ENCODE assay signal across 25 cellular contexts in the genomic region with DNA sequence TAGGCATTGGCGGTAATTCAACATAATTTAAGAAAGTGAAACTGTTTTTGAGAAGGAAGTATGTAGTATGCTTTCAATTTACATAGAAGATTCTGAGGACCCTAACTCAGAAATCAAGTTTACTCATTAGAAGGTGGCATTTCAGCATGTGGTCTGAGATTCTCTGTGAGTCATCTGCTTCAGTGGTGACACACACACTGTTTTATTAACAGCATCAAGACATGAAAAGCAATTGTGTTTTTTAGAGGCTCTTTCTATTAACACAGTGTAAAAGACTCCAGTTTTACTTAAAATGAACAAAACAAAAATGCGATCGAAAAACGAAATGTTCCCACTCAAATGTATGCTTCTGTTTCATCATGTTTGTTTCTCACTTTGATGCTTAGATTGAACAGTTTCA.
DNase-seq lines count a peak whose midpoint lies in the region; TF ChIP-seq lines count a peak whose summit lies in the region.
"Had no signal": no experiment of that assay in that cellular context is flagged by ENCODE, and none has a peak within 500 bp of the region (broad histone marks: within the 10 kb centered on the region; RNA-seq: fewer than 3 reads in every experiment).

No MANE protein-coding gene starts in this region.

- H4K8ac ChIP-seq in neuronal stem cell (ENCODE audit: low read depth, low read length): no peak overlapping the region

- no peak overlapping the region for H4K91ac ChIP-seq in neuronal stem cell (ENCODE audit: low read depth, low read length, poor library complexity)

- H2AFZ ChIP-seq in OCI-LY1 (ENCODE audit: low read length): peak overlapping the region; percentile 71; the same call in 1 of the 2 replicates
- H2AFZ ChIP-seq in neuronal stem cell (ENCODE audit: low read length): peak overlapping the region; percentile 72

- H2BK12ac ChIP-seq in neuronal stem cell (ENCODE audit: low read length): no peak overlapping the region

- H3K18ac ChIP-seq in neuronal stem cell (ENCODE audit: low read length): no peak overlapping the region

- H3K27me3 ChIP-seq in OCI-LY1 (ENCODE audit: insufficient read depth, low read length) (no peaks in the 10 kb centered on the region), neuronal stem cell (ENCODE audit: control insufficient read depth in 3 of 3, insufficient read depth in 3 of 3, low read depth in 1 of 3, low read length in 3 of 3) (no peaks in the 10 kb centered on the region), uterus (no peaks in the 10 kb centered on the region), BE2C (no peaks in the 10 kb centered on the region)
- H3K27me3 ChIP-seq: gastrocnemius medialis, testis had no signal

- peak; percentile 19 for DNase-seq in HCEC 1CT
- peak; percentile 57 for DNase-seq in astrocyte of the hippocampus (ENCODE audit: low read depth, low spot score)
- no peak for DNase-seq in neuronal stem cell (ENCODE audit: low spot score)
- no peak for DNase-seq in uterus
- DNase-seq in activated effector memory CD4-positive, alpha-beta T cell treated with anti-CD3 and anti-CD28 coated beads, Interleukin-2, amount 50 U/mL, for 16 hours: no peak
- no peak for DNase-seq in BE2C
- DNase-seq: activated CD8-positive, alpha-beta memory T cell treated with anti-CD3 and anti-CD28 coated beads for 24 hours; activated naive CD4-positive, alpha-beta T cell; activated T-cell treated with anti-CD3 and anti-CD28 coated beads, Interleukin-2, amount 50 U/mL, for 24 hours; amygdala; CD4-positive, alpha-beta memory T cell; central memory CD4-positive, alpha-beta T cell; erythroblast; gastrocnemius medialis; hypothalamus; lower lobe of right lung; NCI-H1105; NCI-H2081 treated with DMSO at 0.1 percent for 48 hours; NCI-H510A; stimulated activated CD4-positive, alpha-beta T cell treated with anti-CD3 and anti-CD28 coated beads, Interleukin-2, amount 100 ng/mL, for 48 hours; stimulated activated naive CD4-positive, alpha-beta T cell; testis had no signal

- intact Hi-C loops in uterus (cut with DNase I; ENCODE audit: low total_unique reads): no loop called here

- no peak overlapping the region for H3K4me3 ChIP-seq in OCI-LY1 (ENCODE audit: low read depth, low read length, poor library complexity, severe bottlenecking)
- no peak overlapping the region for H3K4me3 ChIP-seq in neuronal stem cell (ENCODE audit: low read length in 2 of 2)
- no peak overlapping the region for H3K4me3 ChIP-seq in uterus
- H3K4me3 ChIP-seq in BE2C (ENCODE audit: low read depth, low read length): no peak overlapping the region
- H3K4me3 ChIP-seq: gastrocnemius medialis, lower lobe of right lung, smooth muscle cell, testis had no signal

- H3K9me2 ChIP-seq in OCI-LY1 (ENCODE audit: low read depth, low read length): no peaks in the 10 kb centered on the region

- H3K36me3 ChIP-seq in OCI-LY1 (ENCODE audit: insufficient read depth, low read length) (no peaks in the 10 kb centered on the region), neuronal stem cell (replicated peaks in 1 of 2; ENCODE audit: control insufficient read depth in 2 of 2, insufficient read depth in 2 of 2, low read length in 2 of 2) (no peaks in the 10 kb centered on the region), uterus (no peaks in the 10 kb centered on the region), BE2C (no peaks in the 10 kb centered on the region)
- H3K36me3 ChIP-seq: gastrocnemius medialis, lower lobe of right lung had no signal

- H3K27ac ChIP-seq in OCI-LY1 (ENCODE audit: low read depth, low read length, poor library complexity, severe bottlenecking) (no peak overlapping the region), neuronal stem cell (replicated peaks; ENCODE audit: low read length) (no peak overlapping the region), uterus (no peak overlapping the region)
- H3K27ac ChIP-seq: gastrocnemius medialis, KMS-11, lower lobe of right lung, testis had no signal

- no peak overlapping the region for H2BK120ac ChIP-seq in neuronal stem cell (ENCODE audit: low read depth, low read length)

- H3K23ac ChIP-seq in neuronal stem cell (ENCODE audit: low read depth, low read length, poor library complexity): no peak overlapping the region

- H3K4me1 ChIP-seq in OCI-LY1 (ENCODE audit: insufficient read depth, low read length, severe bottlenecking) (peaks cover 5% of the 10 kb centered on the region), neuronal stem cell (ENCODE audit: control insufficient read depth in 2 of 2, insufficient read depth in 1 of 2, low read depth in 1 of 2, low read length in 2 of 2) (peaks cover 0 to 3% of the 10 kb centered on the region in 2 donors), uterus (no peaks in the 10 kb centered on the region), BE2C (no peaks in the 10 kb centered on the region)
- H3K4me1 ChIP-seq: gastrocnemius medialis, lower lobe of right lung, testis had no signal

- no peaks in the 10 kb centered on the region for H3K79me1 ChIP-seq in neuronal stem cell (ENCODE audit: low read depth, low read length)

- no peaks in the 10 kb centered on the region for H3K79me2 ChIP-seq in OCI-LY1 (ENCODE audit: insufficient read depth, low read length)

- no peak overlapping the region for H3K4me2 ChIP-seq in OCI-LY1 (ENCODE audit: low read length)
- H3K4me2 ChIP-seq in neuronal stem cell (ENCODE audit: insufficient read depth, low read length, poor library complexity, severe bottlenecking): no peak overlapping the region
- H3K4me2 ChIP-seq: KMS-11, smooth muscle cell had no signal

- H2BK15ac ChIP-seq in neuronal stem cell (ENCODE audit: low read length): no peak overlapping the region

- no peaks in the 10 kb centered on the region for H4K20me1 ChIP-seq in OCI-LY1 (ENCODE audit: insufficient read depth, low read length)

- H3K4ac ChIP-seq in neuronal stem cell (ENCODE audit: low read length): no peak overlapping the region

- WGBS in neuronal stem cell (ENCODE audit: extremely low coverage in 2 of 2, insufficient read length in 2 of 2, insufficient replicate concordance in 1 of 2), 2 donors: no CpG with 5 or more reads among the region's 4 CpGs

- no peak for TF ChIP-seq POLR2A in uterus (IDR thresholded peaks at IDR 0.05)

- H2BK5ac ChIP-seq in neuronal stem cell (ENCODE audit: low read length): no peak overlapping the region

- H3K14ac ChIP-seq in neuronal stem cell (ENCODE audit: low read length): no peak overlapping the region

- TF ChIP-seq CTCF in OCI-LY1 (IDR thresholded peaks at IDR 0.05; ENCODE audit: low read length): no peak
- no peak for TF ChIP-seq CTCF in uterus (IDR thresholded peaks at IDR 0.05)
- TF ChIP-seq CTCF in BE2C (IDR thresholded peaks at IDR 0.05; ENCODE audit: low read depth, low read length): no peak

- no peak overlapping the region for H3K9ac ChIP-seq in OCI-LY1 (ENCODE audit: low read length)
- no peak overlapping the region for H3K9ac ChIP-seq in neuronal stem cell (ENCODE audit: low read depth, low read length, poor library complexity)
- H3K9ac ChIP-seq: KMS-11 had no signal

- H3K9me3 ChIP-seq in OCI-LY1 (ENCODE audit: low read length) (no peaks in the 10 kb centered on the region), neuronal stem cell (replicated peaks in 1 of 2; ENCODE audit: control insufficient read depth in 2 of 2, insufficient read depth in 1 of 2, low read depth in 1 of 2, low read length in 2 of 2) (no peaks in the 10 kb centered on the region), uterus (no peaks in the 10 kb centered on the region), BE2C (no peaks in the 10 kb centered on the region)
- H3K9me3 ChIP-seq: gastrocnemius medialis, lower lobe of right lung, testis had no signal

- no peak overlapping the region for H2AK5ac ChIP-seq in neuronal stem cell (ENCODE audit: low read depth, low read length)

- H3F3A ChIP-seq in OCI-LY1 (ENCODE audit: insufficient read depth, low read length): no peaks in the 10 kb centered on the region

Comparison
In these comparisons a context has a peak if more than half of its experiments do, and no peak if none do; other contexts are left out.
1. DNase-seq: peak in HCEC 1CT (single experiment) and astrocyte of the hippocampus (single experiment); none in neuronal stem cell (single experiment), uterus (0 of 2), activated effector memory CD4-positive, alpha-beta T cell treated with anti-CD3 and anti-CD28 coated beads, Interleukin-2, amount 50 U/mL, for 16 hours (single experiment) and BE2C (single experiment).